8 cellular contexts compared by ENCODE assay signal in genomic region chr9:41273549-41274267, GRCh38.
A peak's percentile ranks its signal among the peaks of the same experiment; 100 is the strongest.
DNase-seq lines count a peak whose midpoint lies in the region; ATAC-seq and TF ChIP-seq lines count a peak whose summit lies in the region.
"Not testable (repeated sequence)": the region's sequence is repeated elsewhere in the genome, so short reads cannot be mapped to it uniquely, and the experiment has no call there.

No MANE protein-coding gene starts in this region.

- intact Hi-C loops in activated CD4-positive, alpha-beta T cell treated with anti-CD3 and anti-CD28 coated beads for 36 hours (cut with DNase I, micrococcal nuclease): not testable (repeated sequence)

- not testable (repeated sequence) for H3K27ac ChIP-seq in stomach smooth muscle (ENCODE audit: low read length)

- peak; percentile 100 for ATAC-seq in GM21825 (IDR thresholded peaks at IDR 0.05; ENCODE audit: unreplicated experiment)
- peak; percentile 100 for ATAC-seq in activated CD4-positive, alpha-beta T cell treated with anti-CD3 and anti-CD28 coated beads for 36 hours

- CTCF ChIA-PET in GM10248 (lab: Yijun Ruan, JAX); activated CD4-positive, alpha-beta T cell treated with anti-CD3 and anti-CD28 coated beads for 36 hours (lab: Charles Lee): not testable (repeated sequence)

- H3K9me3 Mint-ChIP-seq in activated CD4-positive, alpha-beta T cell treated with anti-CD3 and anti-CD28 coated beads for 36 hours (ENCODE audit: low read depth); progenitor cell of endocrine pancreas (ENCODE audit: low read depth): not testable (repeated sequence)

- H3K27me3 Mint-ChIP-seq in activated CD4-positive, alpha-beta T cell treated with anti-CD3 and anti-CD28 coated beads for 36 hours; progenitor cell of endocrine pancreas: not testable (repeated sequence)

- not testable (repeated sequence) for H3K36me3 ChIP-seq in stomach smooth muscle (ENCODE audit: control insufficient read depth in 2 of 2, insufficient read depth in 2 of 2, low read length in 2 of 2)

- not testable (repeated sequence) for H3K4me1 ChIP-seq in stomach smooth muscle (ENCODE audit: control insufficient read depth, insufficient read depth, low read length)

- H3K9me3 ChIP-seq in stomach smooth muscle (ENCODE audit: control insufficient read depth in 2 of 2, low read length in 2 of 2): not testable (repeated sequence)

- POLR2A ChIA-PET in GM10248 (lab: Yijun Ruan, JAX); activated CD4-positive, alpha-beta T cell treated with anti-CD3 and anti-CD28 coated beads for 36 hours (lab: Charles Lee): not testable (repeated sequence)

- not testable (repeated sequence) for H3K9ac ChIP-seq in stomach smooth muscle (ENCODE audit: low read length in 2 of 2)

- not testable (repeated sequence) for TF ChIP-seq CTCF in GM10248 (IDR thresholded peaks at IDR 0.05; ENCODE audit: control extremely low read depth, extremely low read depth, low read depth, missing control alignments); progenitor cell of endocrine pancreas (IDR thresholded peaks at IDR 0.05; ENCODE audit: unreplicated experiment)

- not testable (repeated sequence) for H3K36me3 Mint-ChIP-seq in activated CD4-positive, alpha-beta T cell treated with anti-CD3 and anti-CD28 coated beads for 36 hours (ENCODE audit: low read depth); progenitor cell of endocrine pancreas (ENCODE audit: insufficient read depth)

- peak; percentile 50 for DNase-seq in GM10248 (ENCODE audit: extremely low spot score)
- DNase-seq in HPDE6-E6E7 (ENCODE audit: extremely low spot score): peak; percentile 1
- DNase-seq in activated CD4-positive, alpha-beta T cell treated with anti-CD3 and anti-CD28 coated beads for 36 hours: peak; percentile 82
- peak; percentile 15 for DNase-seq in brain pericyte (ENCODE audit: low read depth, low spot score)
- DNase-seq in hepatic stellate cell (ENCODE audit: low spot score): peak; percentile 39
- peak; percentile 71 for DNase-seq in progenitor cell of endocrine pancreas (ENCODE audit: low spot score, unreplicated experiment)

- H3K4me3 ChIP-seq in stomach smooth muscle (ENCODE audit: low read length in 2 of 2): peak overlapping the region; percentile 46 to 67

- peak overlapping the region; percentile 53 for H3K4me3 Mint-ChIP-seq in activated CD4-positive, alpha-beta T cell treated with anti-CD3 and anti-CD28 coated beads for 36 hours
- peak overlapping the region; percentile 64 for H3K4me3 Mint-ChIP-seq in progenitor cell of endocrine pancreas (ENCODE audit: low read depth)

- not testable (repeated sequence) for H3K27ac Mint-ChIP-seq in activated CD4-positive, alpha-beta T cell treated with anti-CD3 and anti-CD28 coated beads for 36 hours; progenitor cell of endocrine pancreas

- H3K27me3 ChIP-seq in stomach smooth muscle (ENCODE audit: control insufficient read depth in 1 of 2, insufficient read depth in 2 of 2, low read length in 2 of 2): not testable (repeated sequence)

- not testable (repeated sequence) for H3K4me1 Mint-ChIP-seq in activated CD4-positive, alpha-beta T cell treated with anti-CD3 and anti-CD28 coated beads for 36 hours; progenitor cell of endocrine pancreas (ENCODE audit: low read depth)

Comparison
In these comparisons a context has a peak if more than half of its experiments do, and no peak if none do; other contexts are left out.
1. DNase-seq: peak in every context shown above with its lines; median percentile 82 in activated CD4-positive, alpha-beta T cell treated with anti-CD3 and anti-CD28 coated beads for 36 hours; 71 in progenitor cell of endocrine pancreas; 50 in GM10248; 39 in hepatic stellate cell; 15 in brain pericyte; 1 in HPDE6-E6E7.